22 cellular contexts compared by ENCODE assay signal in the genomic region with DNA sequence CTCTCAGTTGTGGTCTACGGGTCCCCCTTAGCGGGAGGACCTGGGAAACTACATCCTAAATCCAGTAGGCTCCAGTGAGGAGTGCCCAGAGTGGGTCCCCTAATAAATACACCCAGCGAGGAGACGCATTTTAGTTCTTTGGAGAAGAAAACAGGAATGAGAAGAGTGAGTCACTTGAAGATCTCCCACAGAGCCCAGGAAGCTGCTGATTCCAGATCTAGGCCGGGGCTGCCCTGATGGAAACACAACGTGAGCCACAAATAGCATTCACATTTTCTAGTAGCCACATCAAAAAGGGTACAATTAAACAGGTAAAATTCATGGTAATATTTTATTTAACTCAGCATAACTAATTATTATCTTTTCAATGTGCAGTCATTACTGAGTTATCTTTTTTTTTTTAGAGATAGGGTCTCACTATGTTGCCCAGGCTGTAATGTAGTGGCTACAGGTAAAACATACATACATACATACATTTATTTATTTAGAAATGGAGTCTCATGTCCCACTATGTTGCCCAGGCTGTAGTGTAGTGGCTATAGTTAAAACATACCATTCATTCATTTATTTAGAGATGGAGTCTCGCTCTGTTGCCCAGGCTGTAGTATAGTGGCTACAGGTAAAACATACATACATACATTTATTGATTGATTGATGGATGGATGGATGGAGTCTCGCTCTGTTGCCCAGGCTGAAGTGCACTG. TPM values are rescaled to one million over a fixed set of nuclear protein-coding genes. Genes with fewer than 3 reads are reported as not detected.
A peak's percentile ranks its signal among the peaks of the same experiment; 100 is the strongest.
DNase-seq lines count a peak whose midpoint lies in the region; ATAC-seq, FAIRE-seq and TF ChIP-seq lines count a peak whose summit lies in the region.
"Had no signal": no experiment of that assay in that cellular context is flagged by ENCODE, and none has a peak within 500 bp of the region (broad histone marks: within the 10 kb centered on the region; RNA-seq: fewer than 3 reads in every experiment).

No MANE protein-coding gene starts in this region.

- in situ Hi-C loops in gastrocnemius medialis (cut with MboI; ENCODE audit: low sequenced_read_pairs in 4 of 4) (no loop called here), KBM-7 (cut with MboI; ENCODE audit: low pct_unique_long_range_greater_than_20kb, low sequenced_read_pairs) (no loop called here)

- no peak for TF ChIP-seq CTCF in HEK293 (tag by site-specific recombination; IDR thresholded peaks at IDR 0.05)
- TF ChIP-seq CTCF in astrocyte (IDR thresholded peaks at IDR 0.05; ENCODE audit: insufficient read depth, low read depth, low read length): no peak
- TF ChIP-seq CTCF in choroid plexus epithelial cell (conservative IDR thresholded peaks at IDR 0.05; ENCODE audit: low read depth, low read length): no peak
- no peak for TF ChIP-seq CTCF in gastrocnemius medialis (IDR thresholded peaks at IDR 0.05 in 4 of 5, conservative IDR thresholded peaks at IDR 0.05 in 1 of 5)

- DNase-seq in astrocyte (ENCODE audit: low read depth) (no peak), choroid plexus epithelial cell (ENCODE audit: low read depth) (peak; percentile 76), gastrocnemius medialis (no peak), KBM-7 (no peak)
- DNase-seq: AML-193; CD4-positive, alpha-beta T cell; HCEC 1CT; MM.1S; NCI-H2029; NCI-H446; NCI-H526; NCI-H82; NK-92 treated with Interleukin-12 subunit alpha and Interleukin-12 subunit beta, amount 100 ng/mL, for 24 hours; PC-3 had no signal

- H3K4me1 Mint-ChIP-seq in astrocyte (ENCODE audit: low read depth, unreplicated experiment): peaks cover 6% of the 10 kb centered on the region

- peaks cover 8% of the 10 kb centered on the region; the same call in 1 of the 2 replicates for H3K4me1 ChIP-seq in HEK293 (ENCODE audit: control insufficient read depth, insufficient read depth, low read length)
- H3K4me1 ChIP-seq in astrocyte (ENCODE audit: insufficient read depth, low read length): no peaks in the 10 kb centered on the region
- H3K4me1 ChIP-seq in gastrocnemius medialis: peaks cover 76 to 81% of the 10 kb centered on the region in 2 donors
- H3K4me1 ChIP-seq: A549 had no signal

- TF ChIP-seq POLR2A in gastrocnemius medialis (IDR thresholded peaks at IDR 0.05): no peak

- H3K36me3 Mint-ChIP-seq in astrocyte (ENCODE audit: low read depth, unreplicated experiment): peaks cover 20% of the 10 kb centered on the region

- peaks cover 63% of the 10 kb centered on the region for H4K20me1 ChIP-seq in astrocyte (ENCODE audit: insufficient read depth, low read length)

- peak overlapping the region; percentile 25 for H3K4me2 ChIP-seq in astrocyte (ENCODE audit: low read length)
- H3K4me2 ChIP-seq: A549 had no signal

- no peak overlapping the region for H3K9ac ChIP-seq in astrocyte (ENCODE audit: low read length)
- H3K9ac ChIP-seq: BLaER1 treated with 17β-estradiol and CSF1 and Interleukin-3, amounts not matched to agents 10 nM and 100 nM had no signal

- H3K4me3 ChIP-seq in HEK293 (ENCODE audit: low read depth, low read length) (no peak overlapping the region), astrocyte (ENCODE audit: insufficient read depth, low read depth, low read length) (no peak overlapping the region), choroid plexus epithelial cell (ENCODE audit: low read depth, low read length) (no peak overlapping the region), gastrocnemius medialis (no peak overlapping the region)
- H3K4me3 ChIP-seq: A549; BLaER1 treated with 17β-estradiol and CSF1 and Interleukin-3, amounts not matched to agents 10 nM and 100 nM; SJSA1 had no signal

- POLR2A ChIA-PET in HEK293 (lab: Yijun Ruan, JAX): no interaction called here

- no peak for FAIRE-seq in astrocyte (lab: Jason Lieb, UNC)
- FAIRE-seq: A549, G401.6, H1 had no signal

- H3K27me3 ChIP-seq in astrocyte (ENCODE audit: insufficient read depth, low read length): no peaks in the 10 kb centered on the region
- no peaks in the 10 kb centered on the region for H3K27me3 ChIP-seq in gastrocnemius medialis
- H3K27me3 ChIP-seq: SJSA1 had no signal

- no peak overlapping the region for H3K27ac ChIP-seq in HEK293 (ENCODE audit: extremely low read depth, low read depth, low read length)
- peak overlapping the region; percentile 21 for H3K27ac ChIP-seq in astrocyte (ENCODE audit: low read depth, low read length)
- H3K27ac ChIP-seq in gastrocnemius medialis: peak overlapping the region; percentile 92 to 97 (median 93)
- H3K27ac ChIP-seq: A549; BLaER1 treated with 17β-estradiol and CSF1 and Interleukin-3, amounts not matched to agents 10 nM and 100 nM; SJSA1 had no signal

- no peak for ATAC-seq in gastrocnemius medialis
- no peak for ATAC-seq in GM19467 (IDR thresholded peaks at IDR 0.05; ENCODE audit: unreplicated experiment)
- no peak for ATAC-seq in GM19035 (IDR thresholded peaks at IDR 0.05; ENCODE audit: unreplicated experiment)
- ATAC-seq: A549, PC-3 had no signal

- CTCF ChIA-PET in HEK293 (lab: Yijun Ruan, JAX): no interaction called here

- intact Hi-C loops in gastrocnemius medialis (cut with DNase I; ENCODE audit: low total_unique reads): no loop called here

- no peaks in the 10 kb centered on the region for H3K9me3 ChIP-seq in HEK293 (ENCODE audit: control insufficient read depth, insufficient read depth, low read depth, low read length)
- no peaks in the 10 kb centered on the region for H3K9me3 ChIP-seq in astrocyte (ENCODE audit: insufficient read depth, low read depth, low read length)
- H3K9me3 ChIP-seq in gastrocnemius medialis: no peaks in the 10 kb centered on the region
- H3K9me3 ChIP-seq: A549; BLaER1 treated with 17β-estradiol and CSF1 and Interleukin-3, amounts not matched to agents 10 nM and 100 nM; SJSA1 had no signal

- peak overlapping the region; percentile 58 for H3K27ac Mint-ChIP-seq in astrocyte (ENCODE audit: unreplicated experiment)
- H3K27ac Mint-ChIP-seq: CD4-positive, alpha-beta T cell had no signal

- no peaks in the 10 kb centered on the region for H3K27me3 Mint-ChIP-seq in astrocyte (ENCODE audit: low read depth, unreplicated experiment)
- H3K27me3 Mint-ChIP-seq: CD4-positive, alpha-beta T cell had no signal

- H3K4me3 Mint-ChIP-seq in astrocyte (ENCODE audit: unreplicated experiment): no peak overlapping the region
- H3K4me3 Mint-ChIP-seq: CD4-positive, alpha-beta T cell had no signal

- H3K36me3 ChIP-seq in HEK293 (ENCODE audit: control insufficient read depth in 2 of 2, insufficient read depth in 1 of 2, low read length in 2 of 2) (peaks cover 0 to 49% of the 10 kb centered on the region in 2 experiments; a peak in 1 of 3 replicates), astrocyte (ENCODE audit: insufficient read depth, low read length) (peaks cover 12% of the 10 kb centered on the region), gastrocnemius medialis (peaks cover 0 to 9% of the 10 kb centered on the region in 2 donors)

- H3K79me2 ChIP-seq in astrocyte (ENCODE audit: insufficient read depth, low read length): peaks cover 52% of the 10 kb centered on the region

- H2AFZ ChIP-seq in astrocyte (ENCODE audit: low read depth, low read length): no peak overlapping the region

- no peaks in the 10 kb centered on the region for H3K9me3 Mint-ChIP-seq in astrocyte (ENCODE audit: unreplicated experiment)
- H3K9me3 Mint-ChIP-seq: CD4-positive, alpha-beta T cell had no signal

TF ChIP-seq in HEK293, 187 proteins besides CTCF, POLR2A, EP300 and RAD21:
- TF ChIP-seq ZNF121 (tag by site-specific recombination; IDR thresholded peaks at IDR 0.05): peak; percentile 85
- TF ChIP-seq ZBTB7A (tag by site-specific recombination; IDR thresholded peaks at IDR 0.05; ENCODE audit: low read depth): no peak
TF ChIP-seq in HEK293: peak in this region for 1.

RNA-seq across cellular contexts. Expression of a gene that starts 21.5 kb away (rescaled TPM):
- 33.4 and 34.9 TPM in 2 replicates for total RNA-seq in astrocyte
- total RNA-seq in gastrocnemius medialis: 100 to 1,000 TPM; 156 to 264 (median 201) TPM

RNA-seq across cellular contexts. Expression of a gene that starts 30.1 kb away (rescaled TPM):
- total RNA-seq in astrocyte (206 and 221 TPM in 2 replicates), gastrocnemius medialis (100 to 1,000 TPM in 3 of 4 donors, 10 to 100 TPM in 1; 76.3 to 165 (median 122) TPM)

RNA-seq across cellular contexts. Expression of a gene that starts 44.9 kb away (rescaled TPM):
- 3.3 and 3.6 TPM in 2 replicates for total RNA-seq in astrocyte
- 1 to 10 TPM in 3 of 4 donors, under 1 TPM in 1; 0.22 to 3.8 (median 1.3) TPM for total RNA-seq in gastrocnemius medialis
